In genomic region chr3:194852836-194853508, GRCh38 we compare ENCODE assay signal across 23 cellular contexts.
DNase-seq lines count a peak whose midpoint lies in the region; ATAC-seq, FAIRE-seq and TF ChIP-seq lines count a peak whose summit lies in the region.
"Had no signal": no experiment of that assay in that cellular context is flagged by ENCODE, and none has a peak within 500 bp of the region (broad histone marks: within the 10 kb centered on the region; RNA-seq: fewer than 3 reads in every experiment).

No MANE protein-coding gene starts in this region.

- no peaks in the 10 kb centered on the region for H3K9me3 Mint-ChIP-seq in activated CD4-positive, alpha-beta memory T cell treated with anti-CD3 and anti-CD28 coated beads, Interleukin-2, amount 10 ng/mL, durations not matched to agents 7 days and 5 days
- H3K9me3 Mint-ChIP-seq: memory B cell; stimulated activated naive B cell treated with anti-CD40 and anti-IgM and Interleukin-4, amounts not matched to agents 10 μg/mL and 1 μg/mL and 100 μg/mL, for 72 hours had no signal

- no peak overlapping the region for H3K4me3 ChIP-seq in H1 (ENCODE audit: extremely low read depth in 1 of 4, insufficient read depth in 2 of 4, low read depth in 3 of 4, low read length in 4 of 4)
- no peak overlapping the region for H3K4me3 ChIP-seq in gastrocnemius medialis
- H3K4me3 ChIP-seq: tibial artery had no signal

- no peak overlapping the region for H2AFZ ChIP-seq in H1 (ENCODE audit: low read length)

- no peak for TF ChIP-seq EP300 in H1 (IDR thresholded peaks at IDR 0.05; ENCODE audit: borderline replicate concordance in 1 of 2, low read depth in 2 of 2, low read length in 2 of 2)

- H3K27ac ChIP-seq in H1 (ENCODE audit: low read depth, low read length) (no peak overlapping the region), gastrocnemius medialis (peak overlapping the region; percentile 34 to 80 (median 58))
- H3K27ac ChIP-seq: tibial artery had no signal

- no peak overlapping the region for H2BK12ac ChIP-seq in H1 (ENCODE audit: low read depth, low read length)

- no peak overlapping the region for H3K14ac ChIP-seq in H1 (ENCODE audit: insufficient read length)

- H3K4ac ChIP-seq in H1 (replicated peaks; ENCODE audit: insufficient read length, low read depth, low read length), result no peak overlapping the region

- H4K20me1 ChIP-seq in H1 (replicated peaks in 1 of 2; ENCODE audit: control insufficient read depth in 1 of 2, insufficient read depth in 2 of 2, low read length in 2 of 2), result no peaks in the 10 kb centered on the region

- H3K23ac ChIP-seq in H1 (ENCODE audit: insufficient read length), result no peak overlapping the region

- H3K27ac Mint-ChIP-seq in activated CD4-positive, alpha-beta memory T cell treated with anti-CD3 and anti-CD28 coated beads, Interleukin-2, amount 10 ng/mL, durations not matched to agents 7 days and 5 days, result no peak overlapping the region
- H3K27ac Mint-ChIP-seq: memory B cell; stimulated activated naive B cell treated with anti-CD40 and anti-IgM and Interleukin-4, amounts not matched to agents 10 μg/mL and 1 μg/mL and 100 μg/mL, for 72 hours had no signal

- H3K18ac ChIP-seq in H1 (ENCODE audit: extremely low read depth, low read length), result no peak overlapping the region

- H3K9ac ChIP-seq in H1 (replicated peaks in 1 of 4; ENCODE audit: extremely low read depth in 1 of 4, low read depth in 3 of 4, low read length in 3 of 4), result no peak overlapping the region

- H3K4me1 ChIP-seq in H1 (replicated peaks in 1 of 4; ENCODE audit: control insufficient read depth in 3 of 4, insufficient read depth in 4 of 4, low read length in 3 of 4), result peaks cover 0 to 8% (median 0%) of the 10 kb centered on the region in 4 experiments; a peak in 2 of 7 replicates
- peaks cover 22 to 39% of the 10 kb centered on the region in 2 donors for H3K4me1 ChIP-seq in gastrocnemius medialis
- H3K4me1 ChIP-seq: tibial artery had no signal

- H3K4me3 Mint-ChIP-seq in activated CD4-positive, alpha-beta memory T cell treated with anti-CD3 and anti-CD28 coated beads, Interleukin-2, amount 10 ng/mL, durations not matched to agents 7 days and 5 days, result no peak overlapping the region
- H3K4me3 Mint-ChIP-seq: CD14-positive monocyte; memory B cell; nephron; stimulated activated naive B cell treated with anti-CD40 and anti-IgM and Interleukin-4, amounts not matched to agents 10 μg/mL and 1 μg/mL and 100 μg/mL, for 72 hours had no signal

- H3K4me2 ChIP-seq in H1 (ENCODE audit: insufficient read depth in 1 of 2, low read depth in 2 of 2, low read length in 2 of 2), result no peak overlapping the region

- H3K36me3 ChIP-seq in H1 (ENCODE audit: control insufficient read depth in 2 of 4, insufficient read depth in 4 of 4, low read length in 3 of 4), result no peaks in the 10 kb centered on the region
- H3K36me3 ChIP-seq in gastrocnemius medialis, result no peaks in the 10 kb centered on the region
- H3K36me3 ChIP-seq: tibial artery had no signal

- H3K9me3 ChIP-seq in H1 (ENCODE audit: insufficient read depth in 2 of 2, low read depth in 1 of 2, low read length in 1 of 2), result no peaks in the 10 kb centered on the region
- H3K9me3 ChIP-seq in gastrocnemius medialis, result no peaks in the 10 kb centered on the region
- H3K9me3 ChIP-seq: tibial artery had no signal

- no peak overlapping the region for H3K56ac ChIP-seq in H1 (replicated peaks; ENCODE audit: insufficient read length, low read depth, low read length)

- no peak for TF ChIP-seq RAD21 in H1 (IDR thresholded peaks at IDR 0.05 in 1 of 2, conservative IDR thresholded peaks at IDR 0.05 in 1 of 2; ENCODE audit: low read depth in 2 of 2, low read length in 2 of 2)

- peak; percentile 45 to 67 (median 61) for DNase-seq in NCI-H1417 (lab: John Stamatoyannopoulos, UW)
- DNase-seq in NCI-H1417 treated with DMSO at 0.1 percent for 48 hours (lab: John Stamatoyannopoulos, UW), result no peak
- DNase-seq in NCI-H2196 (lab: John Stamatoyannopoulos, UW; ENCODE audit: unreplicated experiment), result peak; percentile 81
- no peak for DNase-seq in H1 (ENCODE audit: low read depth in 1 of 2, low spot score in 2 of 2)
- DNase-seq in gastrocnemius medialis, result peak; percentile 77
- no peak for DNase-seq in T-helper 9 cell
- no peak for DNase-seq in stimulated activated CD8-positive, alpha-beta memory T cell treated with anti-CD3 and anti-CD28 coated beads, Interleukin-4, amount 100 ng/mL, for 48 hours
- DNase-seq in activated CD4-positive, alpha-beta memory T cell treated with anti-CD3 and anti-CD28 coated beads, Interleukin-2, amount 10 ng/mL, durations not matched to agents 7 days and 5 days, result no peak
- DNase-seq: activated CD4-positive, alpha-beta T cell treated with anti-CD3 and anti-CD28 coated beads, Interleukin-2, amount 50 U/mL, for 4 hours; activated naive CD4-positive, alpha-beta T cell treated with Interleukin-2 at 50 U/mL for 16 hours; activated T-cell treated with anti-CD3 and anti-CD28 coated beads for 4 hours; aorta; DND-41; HCEC 1CT; NCI-H187 treated with DMSO at 0.1 percent for 48 hours; Right ventricle myocardium superior; stimulated activated naive B cell treated with anti-CD40 and anti-IgM and Interleukin-4, amounts not matched to agents 10 μg/mL and 1 μg/mL and 100 μg/mL, for 72 hours; tibial artery had no signal

- in situ Hi-C loops in gastrocnemius medialis (cut with MboI; ENCODE audit: low sequenced_read_pairs in 4 of 4), result loop anchor here in 1 of 4 donors (10.0 kb wide), 1 partner anchor 168 kb away; the partner anchor contains the start of gene FAM43A

- peak overlapping the region; percentile 20 for H4K8ac ChIP-seq in H1 (ENCODE audit: extremely low read depth, insufficient read depth, low read length)

- no peak overlapping the region for H2BK120ac ChIP-seq in H1 (replicated peaks; ENCODE audit: low read depth, low read length)

- intact Hi-C loops in gastrocnemius medialis (cut with DNase I; ENCODE audit: low total_unique reads), result no loop called here

- no peak overlapping the region for H2BK5ac ChIP-seq in H1 (ENCODE audit: low read depth, low read length)

- H4K5ac ChIP-seq in H1 (ENCODE audit: insufficient read length, low read depth, low read length), result no peak overlapping the region

- no peaks in the 10 kb centered on the region for H3K4me1 Mint-ChIP-seq in activated CD4-positive, alpha-beta memory T cell treated with anti-CD3 and anti-CD28 coated beads, Interleukin-2, amount 10 ng/mL, durations not matched to agents 7 days and 5 days
- H3K4me1 Mint-ChIP-seq: memory B cell; stimulated activated naive B cell treated with anti-CD40 and anti-IgM and Interleukin-4, amounts not matched to agents 10 μg/mL and 1 μg/mL and 100 μg/mL, for 72 hours had no signal

- no peak for TF ChIP-seq CTCF in H1 (IDR thresholded peaks at IDR 0.05; ENCODE audit: control extremely low read depth in 1 of 3, insufficient read depth in 1 of 3, low read depth in 1 of 3, low read length in 3 of 3)
- no peak for TF ChIP-seq CTCF in gastrocnemius medialis (IDR thresholded peaks at IDR 0.05 in 4 of 5, conservative IDR thresholded peaks at IDR 0.05 in 1 of 5)

- TF ChIP-seq POLR2A in H1 (IDR thresholded peaks at IDR 0.05; ENCODE audit: control extremely low read depth in 1 of 2, low read depth in 2 of 2, low read length in 2 of 2), result no peak
- no peak for TF ChIP-seq POLR2A in gastrocnemius medialis (IDR thresholded peaks at IDR 0.05)

- no peak overlapping the region for H2BK20ac ChIP-seq in H1 (ENCODE audit: low read length)

- H3K27me3 ChIP-seq in H1 (replicated peaks in 1 of 4; ENCODE audit: control insufficient read depth in 3 of 4, extremely low read depth in 1 of 4, insufficient read depth in 3 of 4, low read length in 3 of 4) (no peaks in the 10 kb centered on the region), gastrocnemius medialis (no peaks in the 10 kb centered on the region)
- H3K27me3 ChIP-seq: tibial artery had no signal

- FAIRE-seq in H1 (lab: Jason Lieb, UNC), result no peak
- FAIRE-seq: HepG2, keratinocyte had no signal

- peak; percentile 77 to 82 for ATAC-seq in gastrocnemius medialis
- ATAC-seq: HepG2; stimulated activated naive B cell treated with anti-CD40 and anti-IgM and Interleukin-4, amounts not matched to agents 10 μg/mL and 1 μg/mL and 100 μg/mL, for 72 hours had no signal

- H2BK15ac ChIP-seq in H1 (ENCODE audit: low read length), result no peak overlapping the region

- H3K79me1 ChIP-seq in H1 (ENCODE audit: low read depth, low read length), result no peaks in the 10 kb centered on the region

- H3K36me3 Mint-ChIP-seq in activated CD4-positive, alpha-beta memory T cell treated with anti-CD3 and anti-CD28 coated beads, Interleukin-2, amount 10 ng/mL, durations not matched to agents 7 days and 5 days (ENCODE audit: low read depth), result no peaks in the 10 kb centered on the region
- H3K36me3 Mint-ChIP-seq: CD14-positive monocyte; memory B cell; stimulated activated naive B cell treated with anti-CD40 and anti-IgM and Interleukin-4, amounts not matched to agents 10 μg/mL and 1 μg/mL and 100 μg/mL, for 72 hours had no signal

- POLR2A ChIA-PET in H1 (lab: Charles Lee; ENCODE audit: partially characterized antibody), result interaction anchor here (0.9 kb wide), 1 partner anchor 166 kb away, joined by 3 read pairs; no protein-coding TSS in a partner anchor
- POLR2A ChIA-PET in activated CD4-positive, alpha-beta memory T cell treated with anti-CD3 and anti-CD28 coated beads, Interleukin-2, amount 10 ng/mL, durations not matched to agents 7 days and 5 days (lab: Charles Lee), result no interaction called here

- no peaks in the 10 kb centered on the region; the same call in 1 of the 2 replicates for H3K23me2 ChIP-seq in H1 (ENCODE audit: low read depth, low read length)

- no peak overlapping the region for H4K91ac ChIP-seq in H1 (replicated peaks; ENCODE audit: insufficient read length, low read length)

- WGBS in H1 (ENCODE audit: extremely low coverage in 1 of 2, insufficient coverage in 1 of 2, insufficient read length in 1 of 2, insufficient replicate concordance in 2 of 2, low coverage in 1 of 2, low lambda C conversion rate in 2 of 2, missing lambda C conversion rate in 1 of 2), 2 experiments, result 82% methylated on average over 15 of the region's 16 CpGs; no CpG with 5 or more reads in 1 of the 2 experiments

- CTCF ChIA-PET in H1 (lab: Charles Lee; ENCODE audit: partially characterized antibody), result interaction anchor here (1.1 to 1.7 kb wide), 4 partner anchors 77 to 170 kb away, joined by 3 to 8 read pairs (median 4); no protein-coding TSS in a partner anchor
- CTCF ChIA-PET in activated CD4-positive, alpha-beta memory T cell treated with anti-CD3 and anti-CD28 coated beads, Interleukin-2, amount 10 ng/mL, durations not matched to agents 7 days and 5 days (lab: Charles Lee), result no interaction called here

- H3K79me2 ChIP-seq in H1 (ENCODE audit: control insufficient read depth in 1 of 2, insufficient read depth in 2 of 2, low read length in 2 of 2), result no peaks in the 10 kb centered on the region

- no peaks in the 10 kb centered on the region for H3K27me3 Mint-ChIP-seq in activated CD4-positive, alpha-beta memory T cell treated with anti-CD3 and anti-CD28 coated beads, Interleukin-2, amount 10 ng/mL, durations not matched to agents 7 days and 5 days

- no peak overlapping the region for H2AK5ac ChIP-seq in H1 (ENCODE audit: low read depth, low read length)

TF ChIP-seq in H1, 55 proteins besides CTCF, POLR2A, EP300 and RAD21:
- TF ChIP-seq SP2 (IDR thresholded peaks at IDR 0.05; ENCODE audit: low read length), result no peak

Comparison
In these comparisons a context has a peak if more than half of its experiments do, and no peak if none do; other contexts are left out.
1. DNase-seq: peak in NCI-H1417 (3 of 3), NCI-H2196 (single experiment) and gastrocnemius medialis (2 of 2); none in NCI-H1417 treated with DMSO at 0.1 percent for 48 hours (single experiment), H1 (0 of 2), T-helper 9 cell (single experiment), stimulated activated CD8-positive, alpha-beta memory T cell treated with anti-CD3 and anti-CD28 coated beads, Interleukin-4, amount 100 ng/mL, for 48 hours (single experiment) and activated CD4-positive, alpha-beta memory T cell treated with anti-CD3 and anti-CD28 coated beads, Interleukin-2, amount 10 ng/mL, durations not matched to agents 7 days and 5 days (single experiment).